In the genomic region with DNA sequence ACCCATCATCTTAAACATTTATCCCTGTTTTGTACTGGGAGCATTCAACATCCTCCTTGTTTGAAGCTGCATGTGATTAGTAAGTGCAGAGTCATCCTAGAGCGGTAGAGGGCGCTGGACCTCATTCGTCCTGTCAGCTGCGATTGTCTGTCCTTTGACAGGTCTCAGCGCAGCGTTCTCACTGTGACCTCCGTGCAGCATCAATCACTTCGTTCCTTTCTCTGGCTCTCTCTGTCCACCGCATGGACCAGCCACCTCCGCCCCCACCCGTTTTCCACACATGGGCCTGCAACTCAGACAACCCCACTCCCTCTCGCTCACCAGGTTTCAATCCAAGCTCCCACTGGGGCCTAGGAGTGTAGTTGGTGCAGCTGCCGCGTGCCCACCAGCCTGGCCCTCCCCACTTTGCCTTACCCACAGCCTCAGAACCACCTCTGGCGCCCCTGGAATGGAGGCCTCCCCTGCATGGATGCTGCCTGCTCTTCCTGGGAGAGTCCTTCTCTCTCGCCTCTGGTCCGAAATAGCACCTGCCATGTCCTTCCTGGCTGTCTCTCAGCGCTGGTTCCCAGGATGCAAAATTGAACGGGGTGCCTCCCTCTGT, we compare ENCODE assay signal across 8 cellular contexts.
DNase-seq lines count a peak whose midpoint lies in the region; ATAC-seq and TF ChIP-seq lines count a peak whose summit lies in the region.

No MANE protein-coding gene starts in this region.

- DNase-seq in GM12865 (ENCODE audit: low read depth) (peak; percentile 34), NCI-H1694 (lab: John Stamatoyannopoulos, UW) (peak; percentile 73), dorsolateral prefrontal cortex (peak; percentile 69 to 92 (median 79)), lung (ENCODE audit: low spot score) (no peak), NCI-H2227 (lab: John Stamatoyannopoulos, UW; ENCODE audit: unreplicated experiment) (no peak)
- peak; percentile 90 for DNase-seq in activated CD4-positive, alpha-beta T cell treated with anti-CD3 and anti-CD28 coated beads, Interleukin-2, amount 10 ng/mL, durations not matched to agents 24 days and 14 days
- peak; percentile 24 to 49 for DNase-seq in stimulated activated CD8-positive, alpha-beta memory T cell treated with anti-CD3 and anti-CD28 coated beads, Interleukin-2, amount 100 ng/mL, for 48 hours (ENCODE audit: low read depth in 2 of 2)

- H3K9me3 Mint-ChIP-seq in activated CD4-positive, alpha-beta T cell treated with anti-CD3 and anti-CD28 coated beads, Interleukin-2, amount 10 ng/mL, durations not matched to agents 24 days and 14 days, result no peaks in the 10 kb centered on the region

- peaks cover 2% of the 10 kb centered on the region for H3K4me1 Mint-ChIP-seq in activated CD4-positive, alpha-beta T cell treated with anti-CD3 and anti-CD28 coated beads, Interleukin-2, amount 10 ng/mL, durations not matched to agents 24 days and 14 days

- no peaks in the 10 kb centered on the region for H3K36me3 Mint-ChIP-seq in activated CD4-positive, alpha-beta T cell treated with anti-CD3 and anti-CD28 coated beads, Interleukin-2, amount 10 ng/mL, durations not matched to agents 24 days and 14 days (ENCODE audit: low read depth)

- no peaks in the 10 kb centered on the region for H3K27me3 ChIP-seq in dorsolateral prefrontal cortex
- no peaks in the 10 kb centered on the region for H3K27me3 ChIP-seq in lung (ENCODE audit: control insufficient read depth, insufficient read depth)

- peaks cover 0 to 2% of the 10 kb centered on the region in 2 donors for H3K4me1 ChIP-seq in lung (ENCODE audit: control insufficient read depth in 2 of 2, insufficient read depth in 2 of 2, low read length in 2 of 2)

- no peak overlapping the region for H3K4me3 ChIP-seq in GM12865 (ENCODE audit: low read depth, low read length)
- peak overlapping the region in 2 of 59 donors; percentile 20 to 21 for H3K4me3 ChIP-seq in dorsolateral prefrontal cortex
- H3K4me3 ChIP-seq in lung, result no peak overlapping the region

- no peaks in the 10 kb centered on the region for H3K36me3 ChIP-seq in lung (ENCODE audit: control insufficient read depth in 2 of 2, insufficient read depth in 2 of 2, low read length in 2 of 2)

- peaks cover 0 to 2% of the 10 kb centered on the region in 2 donors for H3K9me3 ChIP-seq in lung (ENCODE audit: control insufficient read depth in 2 of 2, insufficient read depth in 1 of 2, low read length in 1 of 2)

- WGBS in lung, 2 donors, result 38 to 42% methylated on average over 19 of the region's 19 CpGs

- ATAC-seq in lung (ENCODE audit: insufficient read depth, low FRiP score), result no peak
- ATAC-seq in GM19467 (IDR thresholded peaks at IDR 0.05; ENCODE audit: unreplicated experiment), result no peak

- intact Hi-C loops in activated CD4-positive, alpha-beta T cell treated with anti-CD3 and anti-CD28 coated beads, Interleukin-2, amount 10 ng/mL, durations not matched to agents 24 days and 14 days (cut with micrococcal nuclease), result loop anchor here (1.0 kb wide), 1 partner anchor 58 kb away; no protein-coding TSS in a partner anchor
- intact Hi-C loops in dorsolateral prefrontal cortex (cut with DNase I), result loop anchor here (5.0 to 10.0 kb wide), 6 partner anchors 43 to 900 kb away; no protein-coding TSS in a partner anchor

- no peaks in the 10 kb centered on the region for H3K27me3 Mint-ChIP-seq in activated CD4-positive, alpha-beta T cell treated with anti-CD3 and anti-CD28 coated beads, Interleukin-2, amount 10 ng/mL, durations not matched to agents 24 days and 14 days

- H3K27ac Mint-ChIP-seq in activated CD4-positive, alpha-beta T cell treated with anti-CD3 and anti-CD28 coated beads, Interleukin-2, amount 10 ng/mL, durations not matched to agents 24 days and 14 days, result no peak overlapping the region

- TF ChIP-seq CTCF in GM12865 (IDR thresholded peaks at IDR 0.05; ENCODE audit: insufficient read depth, low read depth, low read length, missing control alignments), result peak; percentile 58
- TF ChIP-seq CTCF in dorsolateral prefrontal cortex (IDR thresholded peaks at IDR 0.05 in 54 of 56, conservative IDR thresholded peaks at IDR 0.05 in 2 of 56; ENCODE audit: low read depth in 1 of 56, partially characterized antibody in 56 of 56), result peak; percentile 48 to 95 (median 85)
- peak; percentile 8 for TF ChIP-seq CTCF in lung (IDR thresholded peaks at IDR 0.05; ENCODE audit: control extremely low read depth, extremely low read depth)

- H3K4me3 Mint-ChIP-seq in activated CD4-positive, alpha-beta T cell treated with anti-CD3 and anti-CD28 coated beads, Interleukin-2, amount 10 ng/mL, durations not matched to agents 24 days and 14 days, result no peak overlapping the region

- H3K27ac ChIP-seq in dorsolateral prefrontal cortex (peak overlapping the region in 9 of 59 donors; percentile 22 to 76 (median 54)), lung (ENCODE audit: low read depth in 1 of 2, low read length in 1 of 2) (no peak overlapping the region)

Comparison
In these comparisons a context has a peak if more than half of its experiments do, and no peak if none do; other contexts are left out.
1. DNase-seq: peak in GM12865 (single experiment), NCI-H1694 (single experiment), activated CD4-positive, alpha-beta T cell treated with anti-CD3 and anti-CD28 coated beads, Interleukin-2, amount 10 ng/mL, durations not matched to agents 24 days and 14 days (single experiment), dorsolateral prefrontal cortex (10 of 10) and stimulated activated CD8-positive, alpha-beta memory T cell treated with anti-CD3 and anti-CD28 coated beads, Interleukin-2, amount 100 ng/mL, for 48 hours (2 of 2); none in lung (single experiment) and NCI-H2227 (single experiment).
2. CTCF ChIP-seq: peak in every context shown above with its lines; median percentile 85 in dorsolateral prefrontal cortex; 58 in GM12865; 8 in lung.